ENCODE assay signal across 8 cellular contexts in the genomic region with DNA sequence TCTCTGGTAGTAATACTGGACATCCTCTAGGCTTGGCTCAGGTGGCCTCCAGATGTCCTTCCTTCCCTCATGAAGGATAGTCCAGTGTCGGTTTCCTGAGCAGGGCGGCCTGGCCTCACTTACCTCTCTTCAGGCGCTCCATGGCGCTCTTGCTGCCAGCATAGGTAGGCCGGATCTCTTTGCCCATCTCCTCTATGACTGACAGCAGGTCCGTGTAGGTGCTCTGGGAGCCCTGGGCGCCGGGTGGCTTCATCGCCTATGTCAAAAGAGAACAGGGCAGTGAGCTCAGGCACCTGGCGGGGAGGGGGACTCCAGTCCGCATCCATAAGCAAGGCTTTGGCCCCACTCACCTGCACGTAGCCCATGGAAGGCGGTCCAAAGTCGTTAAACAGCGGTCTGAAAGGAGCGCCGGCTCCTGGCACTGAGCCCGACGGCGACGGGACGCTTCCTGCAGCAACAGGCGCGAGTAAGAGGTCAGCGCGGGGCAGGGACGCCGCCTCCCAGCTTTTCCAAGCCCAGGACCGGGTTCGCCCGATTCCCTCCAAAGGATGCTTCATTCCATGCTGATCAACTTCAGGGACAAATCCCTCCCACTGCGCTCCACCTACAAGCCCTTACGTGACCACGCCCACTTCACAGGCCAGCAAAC. TPM values are rescaled to one million over a fixed set of nuclear protein-coding genes. Genes with fewer than 3 reads are reported as not detected.
DNase-seq lines count a peak whose midpoint lies in the region; ATAC-seq lines count a peak whose summit lies in the region.

No MANE protein-coding gene starts in this region.

- peak overlapping the region; percentile 26 for H2BK12ac ChIP-seq in trophoblast cell (ENCODE audit: low read length)

- DNase-seq in DMS53 (lab: John Stamatoyannopoulos, UW) (peak; percentile 97), cardiac septum (ENCODE audit: low spot score) (peak; percentile 84), trophoblast cell (peak; percentile 81 to 86), inferior parietal cortex (ENCODE audit: extremely low spot score) (no peak), NCI-H1417 (lab: John Stamatoyannopoulos, UW) (no peak)
- DNase-seq in activated naive CD4-positive, alpha-beta T cell treated with anti-CD3 and anti-CD28 coated beads, Interleukin-2, amount 10 ng/mL, durations not matched to agents 7 days and 5 days: no peak

- peaks cover 21 to 25% (median 25%) of the 10 kb centered on the region in 3 donors for H3K4me1 Mint-ChIP-seq in IgD-negative memory B cell
- peaks cover 45% of the 10 kb centered on the region for H3K4me1 Mint-ChIP-seq in activated naive CD4-positive, alpha-beta T cell treated with anti-CD3 and anti-CD28 coated beads, Interleukin-2, amount 10 ng/mL, durations not matched to agents 7 days and 5 days

- H2BK5ac ChIP-seq in trophoblast cell (ENCODE audit: low read depth, low read length, poor library complexity): no peak overlapping the region

- peak overlapping the region; percentile 40 for H2AK5ac ChIP-seq in trophoblast cell (ENCODE audit: low read length)

- peak overlapping the region; percentile 91 to 98 (median 98) for H3K27ac Mint-ChIP-seq in IgD-negative memory B cell
- H3K27ac Mint-ChIP-seq in activated naive CD4-positive, alpha-beta T cell treated with anti-CD3 and anti-CD28 coated beads, Interleukin-2, amount 10 ng/mL, durations not matched to agents 7 days and 5 days: peak overlapping the region; percentile 94

- H3K4ac ChIP-seq in trophoblast cell (ENCODE audit: low read depth, low read length): peak overlapping the region; percentile 35

- no peaks in the 10 kb centered on the region for H3K9me3 Mint-ChIP-seq in IgD-negative memory B cell
- H3K9me3 Mint-ChIP-seq in activated naive CD4-positive, alpha-beta T cell treated with anti-CD3 and anti-CD28 coated beads, Interleukin-2, amount 10 ng/mL, durations not matched to agents 7 days and 5 days: no peaks in the 10 kb centered on the region

- peak overlapping the region; percentile 91 for H4K8ac ChIP-seq in trophoblast cell (ENCODE audit: low read depth, low read length)

- peaks cover 23 to 36% of the 10 kb centered on the region in 2 experiments for H3K4me1 ChIP-seq in trophoblast cell (ENCODE audit: control insufficient read depth in 1 of 2, insufficient read depth in 2 of 2, low read length in 2 of 2)

- H3K23ac ChIP-seq in trophoblast cell (ENCODE audit: low read length): no peak overlapping the region

- H3K14ac ChIP-seq in trophoblast cell (ENCODE audit: low read length): peak overlapping the region; percentile 86

- peaks cover 5% of the 10 kb centered on the region for H3K36me3 Mint-ChIP-seq in IgD-negative memory B cell
- peaks cover 12% of the 10 kb centered on the region for H3K36me3 Mint-ChIP-seq in activated naive CD4-positive, alpha-beta T cell treated with anti-CD3 and anti-CD28 coated beads, Interleukin-2, amount 10 ng/mL, durations not matched to agents 7 days and 5 days

- H3K9ac ChIP-seq in trophoblast cell (ENCODE audit: low read length): peak overlapping the region; percentile 11

- peak overlapping the region; percentile 63 for H3K4me2 ChIP-seq in trophoblast cell (ENCODE audit: low read length)

- H3K27ac ChIP-seq in trophoblast cell (ENCODE audit: low read depth, low read length): peak overlapping the region; percentile 68

- peak overlapping the region; percentile 73 for H3K4me3 ChIP-seq in trophoblast cell (ENCODE audit: low read depth, low read length)

- ATAC-seq in GM21390 (IDR thresholded peaks at IDR 0.05; ENCODE audit: unreplicated experiment): no peak

- peaks cover 1% of the 10 kb centered on the region for H3K27me3 Mint-ChIP-seq in IgD-negative memory B cell
- peaks cover 27% of the 10 kb centered on the region for H3K27me3 Mint-ChIP-seq in activated naive CD4-positive, alpha-beta T cell treated with anti-CD3 and anti-CD28 coated beads, Interleukin-2, amount 10 ng/mL, durations not matched to agents 7 days and 5 days

- H3K18ac ChIP-seq in trophoblast cell (ENCODE audit: low read length): peak overlapping the region; percentile 61

- CTCF ChIA-PET in activated naive CD4-positive, alpha-beta T cell treated with anti-CD3 and anti-CD28 coated beads, Interleukin-2, amount 10 ng/mL, durations not matched to agents 7 days and 5 days (lab: Charles Lee): interaction anchor here (0.7 to 1.2 kb wide), 4 partner anchors 16 to 120 kb away, joined by 3 to 5 read pairs (median 4); partner anchors contain the start of gene PPP1CA

- H2BK120ac ChIP-seq in trophoblast cell (ENCODE audit: insufficient read depth, low read length, poor library complexity): no peak overlapping the region

- peak overlapping the region; percentile 65 for H4K12ac ChIP-seq in trophoblast cell (ENCODE audit: low read depth, low read length)

- H3K27me3 ChIP-seq in trophoblast cell (ENCODE audit: insufficient read depth, low read length): no peaks in the 10 kb centered on the region

- no CpG with 5 or more reads among the region's 34 CpGs for WGBS in trophoblast cell (ENCODE audit: extremely low coverage, insufficient coverage, insufficient read length)

- H3K4me3 Mint-ChIP-seq in IgD-negative memory B cell: peak overlapping the region; percentile 87 to 97 (median 92)
- H3K4me3 Mint-ChIP-seq in activated naive CD4-positive, alpha-beta T cell treated with anti-CD3 and anti-CD28 coated beads, Interleukin-2, amount 10 ng/mL, durations not matched to agents 7 days and 5 days: peak overlapping the region; percentile 84

- intact Hi-C loops in cardiac septum (cut with DNase I): loop anchor here (2.0 to 5.0 kb wide), 3 partner anchors 39 to 150 kb away; partner anchors contain the start of genes RAD9A and TMEM134

- H3K79me1 ChIP-seq in trophoblast cell (ENCODE audit: low read length): peaks cover 24% of the 10 kb centered on the region

- peaks cover 17% of the 10 kb centered on the region for H3K79me2 ChIP-seq in trophoblast cell (ENCODE audit: control insufficient read depth, insufficient read depth, low read length, poor library complexity)

- H4K91ac ChIP-seq in trophoblast cell (ENCODE audit: low read depth, low read length): peak overlapping the region; percentile 90

- peaks cover 12 to 14% of the 10 kb centered on the region in 2 experiments for H3K36me3 ChIP-seq in trophoblast cell (ENCODE audit: control insufficient read depth in 1 of 2, insufficient read depth in 2 of 2, low read length in 2 of 2)

- H3K9me3 ChIP-seq in trophoblast cell (ENCODE audit: insufficient read depth, low read depth, low read length): no peaks in the 10 kb centered on the region

- H2AFZ ChIP-seq in trophoblast cell (ENCODE audit: insufficient read depth, low read length, poor library complexity): peak overlapping the region; percentile 86

RNA-seq across cellular contexts. Expression of gene CDK2AP2, which starts 0.6 kb away (rescaled TPM):
- 133 TPM for polyA plus RNA-seq in IgD-negative memory B cell
- 72.9 TPM for total RNA-seq in cardiac septum
- 117 and 126 TPM in 2 replicates for polyA plus RNA-seq in trophoblast cell (2013)

RNA-seq across cellular contexts. Expression of gene PITPNM1, which starts 2.2 kb away (rescaled TPM):
- polyA plus RNA-seq in IgD-negative memory B cell: 40.6 TPM
- 40.0 TPM for total RNA-seq in cardiac septum
- polyA plus RNA-seq in trophoblast cell (2013): 67.5 and 70.6 TPM in 2 replicates

RNA-seq across cellular contexts. Expression of gene CABP2, which starts 15.9 kb away (rescaled TPM):
- not detected for polyA plus RNA-seq in IgD-negative memory B cell
- total RNA-seq in cardiac septum: not detected
- not detected in 2 replicates for polyA plus RNA-seq in trophoblast cell (2013)

RNA-seq across cellular contexts. Expression of gene AIP, which starts 24.5 kb away (rescaled TPM):
- polyA plus RNA-seq in IgD-negative memory B cell: 158 TPM
- 43.6 TPM for total RNA-seq in cardiac septum
- 33.8 and 34.1 TPM in 2 replicates for polyA plus RNA-seq in trophoblast cell (2013)

RNA-seq across cellular contexts. Expression of gene TMEM134, which starts 38.3 kb away (rescaled TPM):
- 272 TPM for polyA plus RNA-seq in IgD-negative memory B cell
- 76.1 TPM for total RNA-seq in cardiac septum
- 41.8 and 42.9 TPM in 2 replicates for polyA plus RNA-seq in trophoblast cell (2013)

Comparison
In these comparisons a context has a peak if more than half of its experiments do, and no peak if none do; other contexts are left out.
1. DNase-seq: peak in DMS53 (single experiment), cardiac septum (single experiment) and trophoblast cell (2 of 2); none in activated naive CD4-positive, alpha-beta T cell treated with anti-CD3 and anti-CD28 coated beads, Interleukin-2, amount 10 ng/mL, durations not matched to agents 7 days and 5 days (single experiment), inferior parietal cortex (single experiment) and NCI-H1417 (0 of 3).